8 cellular contexts compared by ENCODE assay signal in the genomic region with DNA sequence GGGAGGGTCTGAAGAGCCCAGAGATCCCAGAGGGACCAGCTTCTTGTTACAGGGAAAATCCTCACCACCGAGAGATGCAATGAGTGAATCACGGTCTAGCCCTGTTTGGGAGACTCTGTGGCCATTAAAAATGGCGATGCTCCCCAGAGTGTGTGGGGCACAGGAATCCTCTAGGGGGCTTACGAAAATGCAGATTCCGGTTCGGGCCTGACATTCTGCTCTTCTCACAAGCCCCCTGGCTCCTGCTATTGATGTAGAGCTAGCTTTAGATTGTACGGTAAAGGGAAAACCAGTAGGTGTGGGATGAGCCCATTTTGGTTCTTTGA. TPM values are rescaled to one million over a fixed set of nuclear protein-coding genes. Genes with fewer than 3 reads are reported as not detected.
DNase-seq lines count a peak whose midpoint lies in the region; ATAC-seq, FAIRE-seq and TF ChIP-seq lines count a peak whose summit lies in the region.

No MANE protein-coding gene starts in this region.

- ATAC-seq in central memory CD8-positive, alpha-beta T cell (replicated peaks; ENCODE audit: extremely low read depth, poor library complexity, severe bottlenecking): no peak
- ATAC-seq in naive B cell (ENCODE audit: low read depth in 2 of 2) (no peak), HG03460 (IDR thresholded peaks at IDR 0.05; ENCODE audit: unreplicated experiment) (no peak), HG03025 (IDR thresholded peaks at IDR 0.05; ENCODE audit: low FRiP score, unreplicated experiment) (no peak)

- H3K27me3 Mint-ChIP-seq in central memory CD8-positive, alpha-beta T cell: peaks cover 91% of the 10 kb centered on the region
- peaks cover 37 to 76% (median 62%) of the 10 kb centered on the region in 3 donors for H3K27me3 Mint-ChIP-seq in naive B cell

- peaks cover 7% of the 10 kb centered on the region for H3K4me1 Mint-ChIP-seq in central memory CD8-positive, alpha-beta T cell
- peaks cover 4 to 14% (median 5%) of the 10 kb centered on the region in 3 donors for H3K4me1 Mint-ChIP-seq in naive B cell

- no peaks in the 10 kb centered on the region for H3K36me3 Mint-ChIP-seq in central memory CD8-positive, alpha-beta T cell (ENCODE audit: insufficient read depth)
- no peaks in the 10 kb centered on the region for H3K36me3 Mint-ChIP-seq in naive B cell

- H3F3A ChIP-seq in PC-9 (ENCODE audit: insufficient read depth, low read depth): 0 out of 2 replicates have a peak, but pooled peaks cover 5% of the 10 kb centered on the region

- H3K27me3 ChIP-seq in HUES48 (ENCODE audit: control insufficient read depth, insufficient read depth, low read length) (peaks cover 18% of the 10 kb centered on the region), PC-9 (ENCODE audit: insufficient read depth, low read depth) (peaks cover 96% of the 10 kb centered on the region)

- H3K9me2 ChIP-seq in PC-9 (ENCODE audit: insufficient read depth): no peaks in the 10 kb centered on the region

- H3K36me3 ChIP-seq in HUES48 (ENCODE audit: control insufficient read depth, insufficient read depth, low read length) (no peaks in the 10 kb centered on the region), PC-9 (ENCODE audit: low read depth) (no peaks in the 10 kb centered on the region)

- no TSS peak for BruUV-seq in PC-9 (replicated peaks; lab: Mats Ljungman, UMichigan)

- FAIRE-seq in frontal cortex (lab: Jason Lieb, UNC): no peak

- no peak for TF ChIP-seq CTCF in AG04449 (IDR thresholded peaks at IDR 0.05; ENCODE audit: insufficient read depth, low read length, missing control alignments)
- TF ChIP-seq CTCF in PC-9 (conservative IDR thresholded peaks at IDR 0.05): no peak

- H3K9me3 ChIP-seq in HUES48 (ENCODE audit: control insufficient read depth, insufficient read depth, low read length): no peaks in the 10 kb centered on the region
- H3K9me3 ChIP-seq in PC-9 (ENCODE audit: insufficient read depth, low read depth): no peaks in the 10 kb centered on the region

- intact Hi-C loops in PC-9 (cut with micrococcal nuclease; ENCODE audit: unreplicated experiment): no loop called here

- DNase-seq in AG04449 (ENCODE audit: low read depth, low spot score) (no peak), naive B cell (no peak), PC-9 (no peak), frontal cortex (ENCODE audit: low spot score in 2 of 2) (no peak)
- DNase-seq in central memory CD8-positive, alpha-beta T cell (ENCODE audit: low spot score in 2 of 2): no peak

- no peaks in the 10 kb centered on the region for H3K9me3 Mint-ChIP-seq in central memory CD8-positive, alpha-beta T cell
- H3K9me3 Mint-ChIP-seq in naive B cell: no peaks in the 10 kb centered on the region

- no peak overlapping the region for H3K4me2 ChIP-seq in PC-9

- H4K20me1 ChIP-seq in PC-9 (ENCODE audit: insufficient read depth): no peaks in the 10 kb centered on the region

- no peak overlapping the region for H3K27ac Mint-ChIP-seq in central memory CD8-positive, alpha-beta T cell (ENCODE audit: low read depth)
- peak overlapping the region in 1 of 6 donors; percentile 69 for H3K27ac Mint-ChIP-seq in naive B cell

- H3K9ac ChIP-seq in HUES48 (ENCODE audit: low read depth, low read length): peak overlapping the region; percentile 62

- peak overlapping the region; percentile 77 for H3K4me3 Mint-ChIP-seq in central memory CD8-positive, alpha-beta T cell
- peak overlapping the region; percentile 60 to 93 (median 76) for H3K4me3 Mint-ChIP-seq in naive B cell

- CTCF ChIA-PET in AG04449 (lab: Yijun Ruan, JAX) (interaction anchor here (1.0 to 9.9 kb wide), 9 partner anchors 8 to 252 kb away, joined by 3 to 130 read pairs (median 4); no protein-coding TSS in a partner anchor), PC-9 (lab: Charles Lee) (interaction anchor here (1.2 kb wide), 1 partner anchor 155 kb away, joined by 3 read pairs; no protein-coding TSS in a partner anchor)

- peak overlapping the region; percentile 79 for H3K27ac ChIP-seq in HUES48 (ENCODE audit: low read depth, low read length)
- no peak overlapping the region for H3K27ac ChIP-seq in PC-9

- H3K79me2 ChIP-seq in PC-9 (ENCODE audit: low read depth): no peaks in the 10 kb centered on the region

- POLR2A ChIA-PET in AG04449 (lab: Yijun Ruan, JAX): no interaction called here
- POLR2A ChIA-PET in PC-9 (lab: Charles Lee; ENCODE audit: unreplicated experiment): no interaction called here

- H2AFZ ChIP-seq in PC-9: no peak overlapping the region

- H3K4me3 ChIP-seq in AG04449 (ENCODE audit: low read depth, low read length) (peak overlapping the region; percentile 46), HUES48 (ENCODE audit: low read depth, low read length) (peak overlapping the region; percentile 62), PC-9 (no peak overlapping the region)

- H3K4me1 ChIP-seq in HUES48 (ENCODE audit: control insufficient read depth, insufficient read depth, low read length) (peaks cover 24% of the 10 kb centered on the region), PC-9 (replicated peaks; ENCODE audit: insufficient read depth) (no peaks in the 10 kb centered on the region)

RNA-seq across cellular contexts. Expression of a gene that starts 35.5 kb away (rescaled TPM):
- not detected for polyA plus RNA-seq in naive B cell (ENCODE audit: low read depth in 6 of 6)
- 12.0 and 15.7 TPM in 2 replicates for total RNA-seq in PC-9 (2021)
- total RNA-seq in frontal cortex: 5.7 TPM
